8 cellular contexts compared by ENCODE assay signal in genomic region chr18:36186461-36187137, GRCh38. TPM values are rescaled to one million over a fixed set of nuclear protein-coding genes. Genes with fewer than 3 reads are reported as not detected.
DNase-seq lines count a peak whose midpoint lies in the region; ATAC-seq, FAIRE-seq and TF ChIP-seq lines count a peak whose summit lies in the region.

No MANE protein-coding gene starts in this region.

- H2AFZ ChIP-seq in K562 (ENCODE audit: low read depth, low read length), result peak overlapping the region; percentile 89

- CTCF ChIA-PET in K562 (lab: Yijun Ruan, JAX; ENCODE audit: low intra/inter-chr PET ratio), result no interaction called here

- TF ChIP-seq EP300 in K562 (IDR thresholded peaks at IDR 0.05; ENCODE audit: low read length), result no peak
- no peak for TF ChIP-seq EP300 in stomach (IDR thresholded peaks at IDR 0.05)

- no peak for TF ChIP-seq POLR2A in K562 (conservative IDR thresholded peaks at IDR 0.05)
- no peak for TF ChIP-seq POLR2A in stomach (IDR thresholded peaks at IDR 0.05)

- H4K20me1 ChIP-seq in K562 (replicated peaks; ENCODE audit: control insufficient read depth, insufficient read depth, low read length), result no peaks in the 10 kb centered on the region

- TF ChIP-seq CTCF in GM12865 (IDR thresholded peaks at IDR 0.05; ENCODE audit: insufficient read depth, low read depth, low read length, missing control alignments) (no peak), K562 (IDR thresholded peaks at IDR 0.05 in 2 of 3, conservative IDR thresholded peaks at IDR 0.05 in 1 of 3; ENCODE audit: insufficient read depth in 2 of 3, low read depth in 1 of 3, low read length in 3 of 3) (peak in 1 of 3 experiments; percentile 11; a peak in 1 of 6 replicates), kidney epithelial cell (IDR thresholded peaks at IDR 0.05; ENCODE audit: insufficient read depth, low read length, poor library complexity, severe bottlenecking) (no peak), stomach (IDR thresholded peaks at IDR 0.05) (no peak)

- no peaks in the 10 kb centered on the region for H3K27me3 ChIP-seq in K562 (ENCODE audit: control insufficient read depth in 2 of 2, insufficient read depth in 2 of 2, low read length in 2 of 2)
- no peaks in the 10 kb centered on the region for H3K27me3 ChIP-seq in kidney epithelial cell (ENCODE audit: control insufficient read depth, insufficient read depth, low read length)
- peaks cover 0 to 12% (median 0%) of the 10 kb centered on the region in 3 donors for H3K27me3 ChIP-seq in stomach

- H3K9ac ChIP-seq in K562 (ENCODE audit: insufficient read depth in 1 of 2, low read depth in 2 of 2, low read length in 2 of 2), result peak overlapping the region; percentile 81 to 93

- ATAC-seq in K562, result peak; percentile 58
- ATAC-seq in HG03520 (IDR thresholded peaks at IDR 0.05; ENCODE audit: unreplicated experiment), result no peak

- H3K27ac ChIP-seq in K562 (ENCODE audit: extremely low read depth, low read depth, low read length), result peak overlapping the region; percentile 61; the same call in 1 of the 3 replicates
- peak overlapping the region; percentile 22 to 79 (median 73) for H3K27ac ChIP-seq in stomach

- H3K9me3 ChIP-seq in K562 (replicated peaks; ENCODE audit: control insufficient read depth, insufficient read depth, low read depth, low read length), result no peaks in the 10 kb centered on the region
- H3K9me3 ChIP-seq in stomach, result no peaks in the 10 kb centered on the region

- BruUV-seq in K562 (replicated peaks; lab: Mats Ljungman, UMichigan), result no TSS peak

- H3K4me1 ChIP-seq in K562 (replicated peaks in 1 of 2; ENCODE audit: control insufficient read depth in 2 of 2, insufficient read depth in 2 of 2, low read length in 2 of 2) (peaks cover 12 to 31% of the 10 kb centered on the region in 2 experiments; a peak in 4 of 5 replicates), stomach (peaks cover 14 to 25% (median 22%) of the 10 kb centered on the region in 4 donors)

- H3K4me2 ChIP-seq in K562 (ENCODE audit: insufficient read depth, low read length), result peak overlapping the region; percentile 89

- peak overlapping the region; percentile 79 for H3K4me3 ChIP-seq in GM12865 (ENCODE audit: low read depth, low read length)
- H3K4me3 ChIP-seq in K562, result peak overlapping the region; percentile 68
- peak overlapping the region; percentile 75 for H3K4me3 ChIP-seq in kidney epithelial cell (ENCODE audit: low read depth, low read length)
- peak overlapping the region; percentile 64 to 71 (median 67) for H3K4me3 ChIP-seq in stomach

- H3K9me1 ChIP-seq in K562 (ENCODE audit: control insufficient read depth, insufficient read depth, low read length), result no peaks in the 10 kb centered on the region

- FAIRE-seq in K562 (lab: Jason Lieb, UNC), result no peak

- H3K79me2 ChIP-seq in K562 (ENCODE audit: control insufficient read depth, insufficient read depth, low read length), result peaks cover 22% of the 10 kb centered on the region

- WGBS in K562 (ENCODE audit: insufficient coverage, low coverage, missing lambda C conversion rate), result 24% methylated on average over 35 of the region's 42 CpGs
- 7 to 12% (median 10%) methylated on average over 39 to 42 of the region's 42 CpGs for WGBS in stomach, 5 donors

- in situ Hi-C loops in K562 (cut with MboI), result no loop called here

- POLR2A ChIA-PET in K562 (lab: Yijun Ruan, JAX), result interaction anchor here (1.6 kb wide), 1 partner anchor 10 kb away, joined by 7 read pairs; no protein-coding TSS in a partner anchor

- peaks cover 11% of the 10 kb centered on the region; the same call in 2 of the 3 replicates for H3K36me3 ChIP-seq in K562 (ENCODE audit: control insufficient read depth, insufficient read depth, low read length)
- H3K36me3 ChIP-seq in kidney epithelial cell (ENCODE audit: control insufficient read depth, insufficient read depth, low read length), result no peaks in the 10 kb centered on the region
- no peaks in the 10 kb centered on the region for H3K36me3 ChIP-seq in stomach

- intact Hi-C loops in K562 (cut with micrococcal nuclease), result loop anchor here (2.0 kb wide), 1 partner anchor 98 kb away; no protein-coding TSS in a partner anchor
- intact Hi-C loops in stomach (cut with DNase I; ENCODE audit: low total_unique reads), result no loop called here

- DNase-seq in GM12865 (ENCODE audit: low read depth), result peak; percentile 37
- DNase-seq in M059J (ENCODE audit: low read depth), result peak; percentile 31
- peak; percentile 64 to 69 (median 67) for DNase-seq in K562 (ENCODE audit: extremely low read depth in 1 of 4, low spot score in 3 of 4)
- DNase-seq in kidney epithelial cell (ENCODE audit: low read depth), result no peak
- DNase-seq in stomach, result peak; percentile 40
- no peak for DNase-seq in anterior cingulate cortex (lab: John Stamatoyannopoulos, UW)
- no peak for DNase-seq in effector CD8-positive, alpha-beta T cell (lab: John Stamatoyannopoulos, UW)

- peak in 1 of 2 experiments; percentile 18; a peak in 1 of 4 replicates for TF ChIP-seq RAD21 in K562 (CRISPR knock-in tag; conservative IDR thresholded peaks at IDR 0.05 in 1 of 2, IDR thresholded peaks at IDR 0.05 in 1 of 2)

RNA-seq across cellular contexts. Expression of gene MOCOS, which starts 0.7 kb away (rescaled TPM):
- total RNA-seq in M059J (2014; rRNA removed; shearing (Covaris generic)), result 3.2 and 10.2 TPM in 2 replicates
- total RNA-seq in K562 (2011; cell fraction: chromatin; rRNA removed; ENCODE audit: low replicate concordance), result 13.8 and 19.3 TPM in 2 replicates
- total RNA-seq in K562 (2011; cell fraction: nucleolus; rRNA removed), result 11.7 and 12.5 TPM in 2 replicates
- total RNA-seq in K562 (2011; cell fraction: nucleoplasm; rRNA removed), result 13.4 and 14.2 TPM in 2 replicates
- total RNA-seq in K562 (2014; rRNA removed), result 8.4 and 11.8 TPM in 2 replicates
- 11.5 and 11.8 TPM in 2 replicates for total RNA-seq in K562 (2014; rRNA removed; fragmentation: Illumina TruSeq; extraction: Trizol)
- 7.7 TPM in 2 replicates for total RNA-seq in K562 (2015; rRNA removed; fragmentation: Illumina TruSeq; extraction: Trizol)
- total RNA-seq in K562 (2021), result 12.4 TPM in 2 replicates
- polyA plus RNA-seq in K562 (2011; rRNA removed), result 8.1 and 8.6 TPM in 2 replicates
- polyA plus RNA-seq in K562 (2011; cell fraction: cytosol; rRNA removed), result 6.4 and 6.8 TPM in 2 replicates
- polyA plus RNA-seq in K562 (2011; cell fraction: nucleus; rRNA removed), result 11.0 and 12.3 TPM in 2 replicates
- 6.5 and 17.9 TPM in 2 replicates for polyA plus RNA-seq in K562 (2012)
- 8.4 and 9.2 TPM in 2 replicates for polyA plus RNA-seq in K562 (2014; fragmentation: Illumina TruSeq; extraction: Trizol)
- polyA plus RNA-seq in K562 (2014; fragmentation: Nextera tagmentation; extraction: Ambion mirVana), result 1 to 10 TPM; 4.5 to 4.6 TPM
- 9.1 and 12.1 TPM in 2 replicates for polyA plus RNA-seq in K562 (2014; rRNA removed)
- 10.8 and 12.7 TPM in 2 replicates for polyA minus RNA-seq in K562 (2011; rRNA and poly(A)+ RNA removed)
- 6.4 and 6.6 TPM in 2 replicates for polyA minus RNA-seq in K562 (2011; cell fraction: cytosol; rRNA and poly(A)+ RNA removed)
- polyA minus RNA-seq in K562 (2011; cell fraction: nucleus; rRNA and poly(A)+ RNA removed), result 7.4 and 11.7 TPM in 2 replicates
- total RNA-seq in kidney epithelial cell, result 15.3 and 20.7 TPM in 2 replicates
- total RNA-seq in stomach, result 1 to 10 TPM in 4 of 5 donors, under 1 TPM in 1; 0.45 to 4.1 (median 1.5) TPM
- 1 to 10 TPM; 2.5 to 4.6 (median 2.9) TPM for polyA plus RNA-seq in stomach

RNA-seq across cellular contexts. Expression of gene ELP2, which starts 56.9 kb away (rescaled TPM):
- total RNA-seq in M059J (2014; rRNA removed; shearing (Covaris generic)), result 58.1 and 63.9 TPM in 2 replicates
- 409 and 679 TPM in 2 replicates for total RNA-seq in K562 (2011; cell fraction: chromatin; rRNA removed; ENCODE audit: low replicate concordance)
- total RNA-seq in K562 (2011; cell fraction: nucleolus; rRNA removed), result 246 and 294 TPM in 2 replicates
- 383 and 472 TPM in 2 replicates for total RNA-seq in K562 (2011; cell fraction: nucleoplasm; rRNA removed)
- 156 and 158 TPM in 2 replicates for total RNA-seq in K562 (2014; rRNA removed)
- total RNA-seq in K562 (2014; rRNA removed; fragmentation: Illumina TruSeq; extraction: Trizol), result 123 and 139 TPM in 2 replicates
- total RNA-seq in K562 (2015; rRNA removed; fragmentation: Illumina TruSeq; extraction: Trizol), result 72.8 and 76.8 TPM in 2 replicates
- total RNA-seq in K562 (2021), result 140 and 148 TPM in 2 replicates
- 188 and 192 TPM in 2 replicates for polyA plus RNA-seq in K562 (2011; rRNA removed)
- polyA plus RNA-seq in K562 (2011; cell fraction: cytosol; rRNA removed), result 42.9 and 93.6 TPM in 2 replicates
- polyA plus RNA-seq in K562 (2011; cell fraction: nucleus; rRNA removed), result 181 and 221 TPM in 2 replicates
- 133 and 141 TPM in 2 replicates for polyA plus RNA-seq in K562 (2012)
- polyA plus RNA-seq in K562 (2014; fragmentation: Illumina TruSeq; extraction: Trizol), result 87.4 and 96.0 TPM in 2 replicates
- 100 to 1,000 TPM; 146 to 172 TPM for polyA plus RNA-seq in K562 (2014; fragmentation: Nextera tagmentation; extraction: Ambion mirVana)
- polyA plus RNA-seq in K562 (2014; rRNA removed), result 84.0 and 94.8 TPM in 2 replicates
- 262 and 352 TPM in 2 replicates for polyA minus RNA-seq in K562 (2011; rRNA and poly(A)+ RNA removed)
- polyA minus RNA-seq in K562 (2011; cell fraction: cytosol; rRNA and poly(A)+ RNA removed), result 73.4 and 77.3 TPM in 2 replicates
- polyA minus RNA-seq in K562 (2011; cell fraction: nucleus; rRNA and poly(A)+ RNA removed), result 158 and 260 TPM in 2 replicates
- 60.7 and 63.9 TPM in 2 replicates for total RNA-seq in kidney epithelial cell
- 100 to 1,000 TPM in 2 of 5 donors, 10 to 100 TPM in 3; 24.1 to 278 (median 87.5) TPM for total RNA-seq in stomach
- polyA plus RNA-seq in stomach, result 10 to 100 TPM; 55.8 to 69.2 (median 56.5) TPM

RNA-seq across cellular contexts. Expression of gene SLC39A6, which starts 57.5 kb away (rescaled TPM):
- total RNA-seq in M059J (2014; rRNA removed; shearing (Covaris generic)), result 80.1 and 101 TPM in 2 replicates
- total RNA-seq in K562 (2011; cell fraction: chromatin; rRNA removed; ENCODE audit: low replicate concordance), result 16.4 and 23.0 TPM in 2 replicates
- total RNA-seq in K562 (2011; cell fraction: nucleolus; rRNA removed), result 16.7 and 19.2 TPM in 2 replicates
- 18.1 and 19.9 TPM in 2 replicates for total RNA-seq in K562 (2011; cell fraction: nucleoplasm; rRNA removed)
- 17.4 and 21.1 TPM in 2 replicates for total RNA-seq in K562 (2014; rRNA removed)
- 19.9 and 20.9 TPM in 2 replicates for total RNA-seq in K562 (2014; rRNA removed; fragmentation: Illumina TruSeq; extraction: Trizol)
- 19.0 and 20.6 TPM in 2 replicates for total RNA-seq in K562 (2015; rRNA removed; fragmentation: Illumina TruSeq; extraction: Trizol)
- total RNA-seq in K562 (2021), result 13.2 and 14.0 TPM in 2 replicates
- polyA plus RNA-seq in K562 (2011; rRNA removed), result 16.7 and 17.8 TPM in 2 replicates
- polyA plus RNA-seq in K562 (2011; cell fraction: cytosol; rRNA removed), result 11.3 and 13.7 TPM in 2 replicates
- polyA plus RNA-seq in K562 (2011; cell fraction: nucleus; rRNA removed), result 14.2 and 16.8 TPM in 2 replicates
- 8.7 and 10.7 TPM in 2 replicates for polyA plus RNA-seq in K562 (2012)
- polyA plus RNA-seq in K562 (2014; fragmentation: Illumina TruSeq; extraction: Trizol), result 22.1 and 23.8 TPM in 2 replicates
- 1 to 10 TPM; 5.6 to 6.6 TPM for polyA plus RNA-seq in K562 (2014; fragmentation: Nextera tagmentation; extraction: Ambion mirVana)
- 13.2 and 13.8 TPM in 2 replicates for polyA plus RNA-seq in K562 (2014; rRNA removed)
- polyA minus RNA-seq in K562 (2011; rRNA and poly(A)+ RNA removed), result 26.3 and 34.2 TPM in 2 replicates
- polyA minus RNA-seq in K562 (2011; cell fraction: cytosol; rRNA and poly(A)+ RNA removed), result 5.0 and 5.6 TPM in 2 replicates
- 7.3 and 11.8 TPM in 2 replicates for polyA minus RNA-seq in K562 (2011; cell fraction: nucleus; rRNA and poly(A)+ RNA removed)
- 94.1 and 98.0 TPM in 2 replicates for total RNA-seq in kidney epithelial cell
- 10 to 100 TPM in 4 of 5 donors, 1 to 10 TPM in 1; 5.3 to 33.9 (median 22.6) TPM for total RNA-seq in stomach
- 1 to 10 TPM; 4.0 to 7.7 (median 6.5) TPM for polyA plus RNA-seq in stomach

Comparison
In these comparisons a context has a peak if more than half of its experiments do, and no peak if none do; other contexts are left out.
1. DNase-seq: peak in GM12865 (single experiment), M059J (single experiment), K562 (4 of 4) and stomach (single experiment); none in kidney epithelial cell (single experiment), anterior cingulate cortex (0 of 58) and effector CD8-positive, alpha-beta T cell (single experiment).
2. Peak in every context shown above with its lines, with median percentiles within 50 percentile points of each other: H3K4me3 ChIP-seq.